ENCODE assay signal across 8 cellular contexts in genomic region chr7:138980575-138981285, GRCh38. TPM values are rescaled to one million over a fixed set of nuclear protein-coding genes. Genes with fewer than 3 reads are reported as not detected.
DNase-seq lines count a peak whose midpoint lies in the region; ATAC-seq and TF ChIP-seq lines count a peak whose summit lies in the region.

No MANE protein-coding gene starts in this region.

- no peak overlapping the region for H3K27ac ChIP-seq in muscle layer of duodenum (ENCODE audit: low read length)

- peak; percentile 39 for ATAC-seq in HG02642 (IDR thresholded peaks at IDR 0.05; ENCODE audit: poor library complexity, unreplicated experiment)

- H3K36me3 ChIP-seq in muscle layer of duodenum (ENCODE audit: control insufficient read depth in 1 of 2, insufficient read depth in 2 of 2, low read length in 2 of 2), result no peaks in the 10 kb centered on the region

- no peak for TF ChIP-seq CTCF in choroid plexus epithelial cell (conservative IDR thresholded peaks at IDR 0.05; ENCODE audit: low read depth, low read length)

- H3K9me3 Mint-ChIP-seq in activated CD4-positive, alpha-beta T cell treated with anti-CD3 and anti-CD28 coated beads, Interleukin-2, amount 10 ng/mL, durations not matched to agents 24 days and 14 days, result no peaks in the 10 kb centered on the region

- H3K9me3 ChIP-seq in muscle layer of duodenum (ENCODE audit: control insufficient read depth in 1 of 2, low read length in 2 of 2), result no peaks in the 10 kb centered on the region

- H3K27me3 ChIP-seq in muscle layer of duodenum (ENCODE audit: low read depth, low read length), result no peaks in the 10 kb centered on the region

- peaks cover 0 to 17% of the 10 kb centered on the region in 2 donors for H3K4me1 ChIP-seq in muscle layer of duodenum (ENCODE audit: control insufficient read depth in 1 of 2, insufficient read depth in 2 of 2, low read length in 2 of 2)

- peak overlapping the region; percentile 85 for H3K4me3 Mint-ChIP-seq in activated CD4-positive, alpha-beta T cell treated with anti-CD3 and anti-CD28 coated beads, Interleukin-2, amount 10 ng/mL, durations not matched to agents 24 days and 14 days

- DNase-seq in activated CD4-positive, alpha-beta T cell treated with anti-CD3 and anti-CD28 coated beads, Interleukin-2, amount 10 ng/mL, durations not matched to agents 24 days and 14 days, result peak; percentile 63
- DNase-seq in activated CD4-positive, alpha-beta T cell treated with anti-CD3 and anti-CD28 coated beads for 4 hours, result no peak
- DNase-seq in NCI-H526 (lab: John Stamatoyannopoulos, UW), result peak; percentile 34 to 83
- DNase-seq in choroid plexus epithelial cell (ENCODE audit: low read depth), result no peak
- DNase-seq in LoVo (ENCODE audit: low spot score), result no peak
- no peak for DNase-seq in NK-92 treated with Interleukin-12 subunit alpha and Interleukin-12 subunit beta, amount 100 ng/mL, for 24 hours (lab: John Stamatoyannopoulos, UW)

- peaks cover 11% of the 10 kb centered on the region for H3K4me1 Mint-ChIP-seq in activated CD4-positive, alpha-beta T cell treated with anti-CD3 and anti-CD28 coated beads, Interleukin-2, amount 10 ng/mL, durations not matched to agents 24 days and 14 days

- intact Hi-C loops in activated CD4-positive, alpha-beta T cell treated with anti-CD3 and anti-CD28 coated beads, Interleukin-2, amount 10 ng/mL, durations not matched to agents 24 days and 14 days (cut with micrococcal nuclease), result loop anchor here (1.0 to 5.0 kb wide), 2 partner anchors 78 to 94 kb away; no protein-coding TSS in a partner anchor

- H3K27ac Mint-ChIP-seq in activated CD4-positive, alpha-beta T cell treated with anti-CD3 and anti-CD28 coated beads, Interleukin-2, amount 10 ng/mL, durations not matched to agents 24 days and 14 days, result peak overlapping the region; percentile 46

- H3K4me3 ChIP-seq in choroid plexus epithelial cell (ENCODE audit: low read depth, low read length) (peak overlapping the region; percentile 69), muscle layer of duodenum (ENCODE audit: low read depth in 1 of 2, low read length in 2 of 2) (peak overlapping the region; percentile 71 to 75)

- peaks cover 55% of the 10 kb centered on the region for H3K27me3 Mint-ChIP-seq in activated CD4-positive, alpha-beta T cell treated with anti-CD3 and anti-CD28 coated beads, Interleukin-2, amount 10 ng/mL, durations not matched to agents 24 days and 14 days

- H3K36me3 Mint-ChIP-seq in activated CD4-positive, alpha-beta T cell treated with anti-CD3 and anti-CD28 coated beads, Interleukin-2, amount 10 ng/mL, durations not matched to agents 24 days and 14 days (ENCODE audit: low read depth), result no peaks in the 10 kb centered on the region

RNA-seq across cellular contexts. Expression of gene KIAA1549, which starts 0.5 kb away (rescaled TPM):
- 0.77 and 0.95 TPM in 2 replicates for total RNA-seq in activated CD4-positive, alpha-beta T cell treated with anti-CD3 and anti-CD28 coated beads, Interleukin-2, amount 10 ng/mL, durations not matched to agents 24 days and 14 days

RNA-seq across cellular contexts. Expression of gene ZC3HAV1L, which starts 55.1 kb away (rescaled TPM):
- total RNA-seq in activated CD4-positive, alpha-beta T cell treated with anti-CD3 and anti-CD28 coated beads, Interleukin-2, amount 10 ng/mL, durations not matched to agents 24 days and 14 days, result 36.5 and 38.5 TPM in 2 replicates

Comparison
In these comparisons a context has a peak if more than half of its experiments do, and no peak if none do; other contexts are left out.
1. DNase-seq: peak in activated CD4-positive, alpha-beta T cell treated with anti-CD3 and anti-CD28 coated beads, Interleukin-2, amount 10 ng/mL, durations not matched to agents 24 days and 14 days (single experiment) and NCI-H526 (2 of 2); none in activated CD4-positive, alpha-beta T cell treated with anti-CD3 and anti-CD28 coated beads for 4 hours (0 of 2), choroid plexus epithelial cell (single experiment), LoVo (single experiment) and NK-92 treated with Interleukin-12 subunit alpha and Interleukin-12 subunit beta, amount 100 ng/mL, for 24 hours (single experiment).